ENCODE assay signal across 1 cellular context in the genomic region with DNA sequence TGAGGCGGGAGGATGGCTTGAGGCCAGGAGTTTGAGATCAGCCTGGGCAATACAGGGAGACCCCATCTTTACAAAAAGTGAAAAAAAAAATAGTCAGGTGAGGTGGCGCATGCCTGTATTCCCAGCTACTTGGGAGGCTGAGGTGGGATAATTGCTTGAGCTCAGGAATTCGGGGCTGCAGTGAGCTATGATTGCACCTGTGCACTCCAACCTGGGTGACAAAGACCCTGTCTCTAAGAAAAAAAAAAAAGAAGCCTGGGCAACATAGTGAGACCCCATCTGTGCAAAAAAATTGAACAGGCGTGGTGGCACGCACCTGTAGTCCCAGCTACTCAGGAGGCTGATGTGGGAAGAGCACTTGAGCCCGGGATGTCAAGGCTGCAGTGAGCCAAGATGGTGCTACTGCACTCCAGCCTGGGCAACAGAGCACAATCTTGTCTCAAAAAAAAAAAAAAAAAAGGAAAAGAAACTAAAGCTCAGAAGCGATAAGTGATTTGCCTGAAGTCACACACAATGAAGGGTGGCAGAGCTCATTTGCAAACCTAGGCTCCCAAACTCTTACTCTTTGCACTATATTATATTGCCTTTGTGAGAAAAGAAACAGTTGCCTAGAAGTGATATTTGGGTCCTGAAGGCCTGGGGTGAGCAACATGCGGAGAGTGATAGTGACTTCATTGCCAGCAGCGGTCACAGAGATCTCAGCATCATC.
TF ChIP-seq lines count a peak whose summit lies in the region.

No MANE protein-coding gene starts in this region.

TF ChIP-seq in GM12878, 131 proteins besides CTCF, POLR2A, EP300 and RAD21:
- TF ChIP-seq ETV6 (conservative IDR thresholded peaks at IDR 0.05 in 1 of 2, IDR thresholded peaks at IDR 0.05 in 1 of 2; ENCODE audit: borderline replicate concordance in 1 of 2, low read depth in 1 of 2) (no peak), IRF4 (IDR thresholded peaks at IDR 0.05; ENCODE audit: low read depth, low read length) (no peak), SMARCA5 (IDR thresholded peaks at IDR 0.05) (no peak)
